Comparison of ENCODE assay signal across 1 cellular context in the genomic region with DNA sequence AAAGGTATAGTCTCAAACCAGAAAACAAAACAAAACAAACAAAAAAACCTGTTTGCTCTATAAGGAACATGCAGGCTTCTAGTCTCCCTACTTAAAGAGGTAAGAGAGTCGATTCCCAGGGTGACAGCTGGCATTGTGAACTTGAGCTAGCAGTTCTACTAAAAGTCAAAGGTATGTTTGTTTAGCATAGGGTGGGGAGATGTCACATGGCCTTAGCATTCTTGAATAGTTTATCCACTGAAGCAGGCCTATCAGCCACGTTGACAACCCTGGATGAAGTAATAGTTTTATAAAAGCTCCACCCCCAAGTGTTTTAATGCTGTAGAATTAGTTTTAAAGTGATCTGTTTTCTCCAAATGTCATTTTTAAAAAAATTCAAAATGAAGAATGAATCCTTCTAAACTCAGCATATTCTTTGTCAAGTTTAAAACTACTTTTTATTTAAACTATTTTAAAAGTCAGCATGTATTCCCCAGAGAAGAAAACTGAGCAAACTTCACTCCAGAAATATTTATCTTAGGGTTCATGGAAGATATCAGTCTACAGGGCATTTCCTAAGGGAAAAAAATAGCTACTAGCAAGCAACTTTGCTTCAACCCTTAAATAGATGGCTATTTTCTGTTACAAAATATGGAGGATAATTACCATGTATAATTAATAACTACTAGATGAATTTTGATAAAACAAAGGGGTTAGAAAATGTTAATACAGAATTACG.
TF ChIP-seq lines count a peak whose summit lies in the region.

No MANE protein-coding gene starts in this region.

TF ChIP-seq in HepG2, 621 proteins besides CTCF, POLR2A, EP300 and RAD21 (continued from another document and continues in another):
- TF ChIP-seq HMGXB3 (CRISPR knock-in tag; IDR thresholded peaks at IDR 0.05; ENCODE audit: borderline replicate concordance) (no peak; the same call in 1 of the 2 replicates), ZIK1 (CRISPR knock-in tag; IDR thresholded peaks at IDR 0.05; ENCODE audit: borderline replicate concordance, low read depth) (no peak), RXRB (CRISPR knock-in tag; IDR thresholded peaks at IDR 0.05; ENCODE audit: borderline replicate concordance) (peak; percentile 80), HMGXB4 (CRISPR knock-in tag; IDR thresholded peaks at IDR 0.05; ENCODE audit: borderline replicate concordance in 1 of 2, low read depth in 1 of 2) (no peak), MEF2D (CRISPR knock-in tag; IDR thresholded peaks at IDR 0.05) (peak; percentile 73; the same call in 1 of the 2 replicates), SNAI1 (CRISPR knock-in tag; IDR thresholded peaks at IDR 0.05; ENCODE audit: borderline replicate concordance) (no peak), ZNF766 (CRISPR knock-in tag; IDR thresholded peaks at IDR 0.05; ENCODE audit: borderline replicate concordance) (no peak), ZBTB3 (CRISPR knock-in tag; IDR thresholded peaks at IDR 0.05; ENCODE audit: borderline replicate concordance, low read depth) (no peak), ZNF773 (CRISPR knock-in tag; IDR thresholded peaks at IDR 0.05; ENCODE audit: borderline replicate concordance) (no peak), TOPORS (CRISPR knock-in tag; IDR thresholded peaks at IDR 0.05) (no peak), ZNF619 (CRISPR knock-in tag; IDR thresholded peaks at IDR 0.05) (no peak), HNRNPLL (IDR thresholded peaks at IDR 0.05; ENCODE audit: low read depth, low read length, poor library complexity, severe bottlenecking) (no peak), SMC3 (IDR thresholded peaks at IDR 0.05; ENCODE audit: low read length) (no peak; the same call in 1 of the 2 replicates), XBP1 (CRISPR knock-in tag; IDR thresholded peaks at IDR 0.05) (no peak), PAXIP1 (CRISPR knock-in tag; conservative IDR thresholded peaks at IDR 0.05) (peak; percentile 94), TEAD2 (CRISPR knock-in tag; IDR thresholded peaks at IDR 0.05) (no peak), NR2F1 (CRISPR knock-in tag; IDR thresholded peaks at IDR 0.05) (peak; percentile 62 to 71; a peak in 3 of 4 replicates), KMT2A (CRISPR knock-in tag; IDR thresholded peaks at IDR 0.05) (no peak), ZNF331 (CRISPR knock-in tag; IDR thresholded peaks at IDR 0.05) (no peak; the same call in 1 of the 2 replicates), ZNF7 (CRISPR knock-in tag; IDR thresholded peaks at IDR 0.05) (no peak), MED8 (CRISPR knock-in tag; IDR thresholded peaks at IDR 0.05; ENCODE audit: insufficient replicate concordance) (no peak), ZNF281 (CRISPR knock-in tag; IDR thresholded peaks at IDR 0.05; ENCODE audit: borderline replicate concordance) (no peak; the same call in 1 of the 2 replicates), ZNF264 (CRISPR knock-in tag; IDR thresholded peaks at IDR 0.05) (0 out of 2 replicates have a peak, but pooled peaks have one; percentile 65), TERF1 (CRISPR knock-in tag; IDR thresholded peaks at IDR 0.05) (no peak), TBX3 (IDR thresholded peaks at IDR 0.05; ENCODE audit: borderline replicate concordance) (no peak), SRSF9 (IDR thresholded peaks at IDR 0.05; ENCODE audit: borderline replicate concordance, insufficient read depth, low read depth, low read length, poor library complexity, severe bottlenecking) (no peak), ZNF512B (CRISPR knock-in tag; IDR thresholded peaks at IDR 0.05; ENCODE audit: borderline replicate concordance) (no peak), CC2D1A (CRISPR knock-in tag; IDR thresholded peaks at IDR 0.05) (no peak), KAT2B (IDR thresholded peaks at IDR 0.05; ENCODE audit: borderline replicate concordance, low read depth, low read length) (no peak), ZNF558 (CRISPR knock-in tag; IDR thresholded peaks at IDR 0.05; ENCODE audit: borderline replicate concordance) (no peak), ZNF598 (CRISPR knock-in tag; IDR thresholded peaks at IDR 0.05; ENCODE audit: borderline replicate concordance) (no peak), ZNF431 (CRISPR knock-in tag; IDR thresholded peaks at IDR 0.05; ENCODE audit: borderline replicate concordance, low read depth) (no peak), MTF2 (CRISPR knock-in tag; IDR thresholded peaks at IDR 0.05; ENCODE audit: borderline replicate concordance) (no peak)
- TF ChIP-seq, protein P1, sequence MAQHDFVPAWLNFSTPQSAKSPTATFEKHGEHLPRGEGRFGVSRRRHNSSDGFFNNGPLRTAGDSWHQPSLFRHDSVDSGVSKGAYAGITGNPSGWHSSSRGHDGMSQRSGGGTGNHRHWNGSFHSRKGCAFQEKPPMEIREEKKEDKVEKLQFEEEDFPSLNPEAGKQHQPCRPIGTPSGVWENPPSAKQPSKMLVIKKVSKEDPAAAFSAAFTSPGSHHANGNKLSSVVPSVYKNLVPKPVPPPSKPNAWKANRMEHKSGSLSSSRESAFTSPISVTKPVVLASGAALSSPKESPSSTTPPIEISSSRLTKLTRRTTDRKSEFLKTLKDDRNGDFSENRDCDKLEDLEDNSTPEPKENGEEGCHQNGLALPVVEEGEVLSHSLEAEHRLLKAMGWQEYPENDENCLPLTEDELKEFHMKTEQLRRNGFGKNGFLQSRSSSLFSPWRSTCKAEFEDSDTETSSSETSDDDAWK (CRISPR knock-in tag; IDR thresholded peaks at IDR 0.05) = no peak
- TF ChIP-seq, protein P2, sequence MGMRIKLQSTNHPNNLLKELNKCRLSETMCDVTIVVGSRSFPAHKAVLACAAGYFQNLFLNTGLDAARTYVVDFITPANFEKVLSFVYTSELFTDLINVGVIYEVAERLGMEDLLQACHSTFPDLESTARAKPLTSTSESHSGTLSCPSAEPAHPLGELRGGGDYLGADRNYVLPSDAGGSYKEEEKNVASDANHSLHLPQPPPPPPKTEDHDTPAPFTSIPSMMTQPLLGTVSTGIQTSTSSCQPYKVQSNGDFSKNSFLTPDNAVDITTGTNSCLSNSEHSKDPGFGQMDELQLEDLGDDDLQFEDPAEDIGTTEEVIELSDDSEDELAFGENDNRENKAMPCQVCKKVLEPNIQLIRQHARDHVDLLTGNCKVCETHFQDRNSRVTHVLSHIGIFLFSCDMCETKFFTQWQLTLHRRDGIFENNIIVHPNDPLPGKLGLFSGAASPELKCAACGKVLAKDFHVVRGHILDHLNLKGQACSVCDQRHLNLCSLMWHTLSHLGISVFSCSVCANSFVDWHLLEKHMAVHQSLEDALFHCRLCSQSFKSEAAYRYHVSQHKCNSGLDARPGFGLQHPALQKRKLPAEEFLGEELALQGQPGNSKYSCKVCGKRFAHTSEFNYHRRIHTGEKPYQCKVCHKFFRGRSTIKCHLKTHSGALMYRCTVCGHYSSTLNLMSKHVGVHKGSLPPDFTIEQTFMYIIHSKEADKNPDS (CRISPR knock-in tag; IDR thresholded peaks at IDR 0.05) = no peak
